In genomic region chr4:4837316-4837715, GRCh38 we compare ENCODE assay signal across 1 cellular context.
TF ChIP-seq lines count a peak whose summit lies in the region.

No MANE protein-coding gene starts in this region.

TF ChIP-seq in H1, 55 proteins besides CTCF, POLR2A, EP300 and RAD21:
- TF ChIP-seq CBX5 (IDR thresholded peaks at IDR 0.05; ENCODE audit: low read depth, low read length): no peak
- TF ChIP-seq RBBP5 (IDR thresholded peaks at IDR 0.05; ENCODE audit: borderline replicate concordance, low read depth, low read length): no peak
- no peak for TF ChIP-seq SP1 (IDR thresholded peaks at IDR 0.05; ENCODE audit: low read depth, low read length)
- no peak for TF ChIP-seq ZNF274 (IDR thresholded peaks at IDR 0.05; ENCODE audit: borderline replicate concordance, extremely low read depth, low read length)
- TF ChIP-seq BCL11A (IDR thresholded peaks at IDR 0.05; ENCODE audit: low read depth in 2 of 2, low read length in 2 of 2): no peak
TF ChIP-seq in H1: peak in this region for 0.
